ENCODE assay signal across 33 cellular contexts in genomic region chr15:87387681-87388240, GRCh38.
"Had no signal": no experiment of that assay in that cellular context is flagged by ENCODE, and none has a peak within 500 bp of the region (broad histone marks: within the 10 kb centered on the region; RNA-seq: fewer than 3 reads in every experiment).

No MANE protein-coding gene starts in this region.

- H3K4me1 Mint-ChIP-seq: activated CD4-positive, alpha-beta memory T cell treated with anti-CD3 and anti-CD28 coated beads, Interleukin-2, amount 10 ng/mL, durations not matched to agents 7 days and 5 days; activated CD4-positive, alpha-beta T cell treated with anti-CD3 and anti-CD28 coated beads, Interleukin-2, amount 10 ng/mL, durations not matched to agents 24 days and 14 days; activated naive CD4-positive, alpha-beta T cell treated with anti-CD3 and anti-CD28 coated beads, Interleukin-2, amount 50 U/mL, for 24 hours; brain; immature natural killer cell; nephron had no signal

- ATAC-seq: heart left ventricle, left lobe of liver, lower lobe of right lung, mucosa of descending colon, right lobe of liver had no signal

- DNase-seq: activated CD4-positive, alpha-beta memory T cell treated with anti-CD3 and anti-CD28 coated beads, Interleukin-2, amount 10 ng/mL, durations not matched to agents 7 days and 5 days; activated CD4-positive, alpha-beta T cell treated with anti-CD3 and anti-CD28 coated beads, Interleukin-2, amount 10 ng/mL, durations not matched to agents 24 days and 14 days; activated CD4-positive, CD25-positive, alpha-beta regulatory T cell treated with anti-CD3 and anti-CD28 coated beads, Interleukin-2, amount 50 U/mL, for 72 hours; activated CD8-positive, alpha-beta memory T cell treated with anti-CD3 and anti-CD28 coated beads, Interleukin-2, amount 50 U/mL, for 48 hours; activated T-cell treated with anti-CD3 and anti-CD28 coated beads, Interleukin-2, amount 50 U/mL, for 48 hours; cerebellar nuclear complex; colonic mucosa; effector CD8-positive, alpha-beta T cell; erythroblast; heart left ventricle; hypothalamus; immature natural killer cell; kidney glomerular epithelial cell; lower lobe of right lung; mucosa of descending colon; ovary; right lobe of liver; stimulated activated CD4-positive, alpha-beta T cell treated with anti-CD3 and anti-CD28 coated beads, Interleukin-2, amount 100 ng/mL, for 48 hours; stimulated activated naive CD4-positive, alpha-beta T cell treated with Interleukin-2 at 50 U/mL for 16 hours; SW 1271; T-helper 9 cell; WERI-Rb-1 had no signal

- H3K27ac ChIP-seq: cardiac muscle cell, colonic mucosa, heart left ventricle, lower lobe of right lung, ovary, right lobe of liver, tibial nerve, WERI-Rb-1 had no signal

- H3K4me1 ChIP-seq: colonic mucosa, heart left ventricle, lower lobe of right lung, right lobe of liver, tibial nerve had no signal

- H3K4me3 Mint-ChIP-seq: activated CD4-positive, alpha-beta memory T cell treated with anti-CD3 and anti-CD28 coated beads, Interleukin-2, amount 10 ng/mL, durations not matched to agents 7 days and 5 days; activated CD4-positive, alpha-beta T cell treated with anti-CD3 and anti-CD28 coated beads, Interleukin-2, amount 10 ng/mL, durations not matched to agents 24 days and 14 days; activated naive CD4-positive, alpha-beta T cell treated with anti-CD3 and anti-CD28 coated beads, Interleukin-2, amount 50 U/mL, for 24 hours; brain; immature natural killer cell; nephron; T-helper 1 cell treated with Interleukin-12 subunit alpha and Interleukin-12 subunit beta and Interleukin-4 antibody, amounts not matched to agents 30 μg/mL and 1 μg/mL, for 36 hours had no signal

- H3K9me3 ChIP-seq: colonic mucosa, lower lobe of right lung, ovary, right lobe of liver, tibial nerve had no signal

- H3K27me3 Mint-ChIP-seq: activated CD4-positive, alpha-beta memory T cell treated with anti-CD3 and anti-CD28 coated beads, Interleukin-2, amount 10 ng/mL, durations not matched to agents 7 days and 5 days; activated CD4-positive, alpha-beta T cell treated with anti-CD3 and anti-CD28 coated beads, Interleukin-2, amount 10 ng/mL, durations not matched to agents 24 days and 14 days; progenitor cell of endocrine pancreas had no signal

- H3K36me3 ChIP-seq: cardiac muscle cell, colonic mucosa, heart left ventricle, lower lobe of right lung, ovary, right lobe of liver, tibial nerve, WERI-Rb-1 had no signal

- H3K27ac Mint-ChIP-seq: activated CD4-positive, alpha-beta memory T cell treated with anti-CD3 and anti-CD28 coated beads, Interleukin-2, amount 10 ng/mL, durations not matched to agents 7 days and 5 days; activated CD4-positive, alpha-beta T cell treated with anti-CD3 and anti-CD28 coated beads, Interleukin-2, amount 10 ng/mL, durations not matched to agents 24 days and 14 days; activated naive CD4-positive, alpha-beta T cell treated with anti-CD3 and anti-CD28 coated beads, Interleukin-2, amount 50 U/mL, for 24 hours; activated T-helper 2 cell treated with anti-CD3 and anti-CD28 coated beads, Interferon-gamma antibody, Interleukin-2, Interleukin-4, amounts not matched to agents 10 μg/mL and 5 μg/mL and 100 μg/mL, durations not matched to agents 14 hours and 24 hours and 36 hours; immature natural killer cell; nephron; progenitor cell of endocrine pancreas; T-helper 1 cell treated with Interleukin-12 subunit alpha and Interleukin-12 subunit beta and Interleukin-4 antibody, amounts not matched to agents 30 μg/mL and 1 μg/mL, for 36 hours had no signal

- H3K27me3 ChIP-seq: cardiac muscle cell, colonic mucosa, heart left ventricle, ovary, right lobe of liver, tibial nerve had no signal

- H3K4me3 ChIP-seq: cardiac muscle cell, colonic mucosa, heart left ventricle, lower lobe of right lung, mucosa of descending colon, ovary, right lobe of liver, tibial nerve had no signal

- H3K36me3 Mint-ChIP-seq: activated naive CD4-positive, alpha-beta T cell treated with anti-CD3 and anti-CD28 coated beads, Interleukin-2, amount 50 U/mL, for 24 hours; brain; immature natural killer cell had no signal

- FAIRE-seq: endometrium, TTC549 had no signal
